Comparison of ENCODE assay signal across 19 cellular contexts in the genomic region with DNA sequence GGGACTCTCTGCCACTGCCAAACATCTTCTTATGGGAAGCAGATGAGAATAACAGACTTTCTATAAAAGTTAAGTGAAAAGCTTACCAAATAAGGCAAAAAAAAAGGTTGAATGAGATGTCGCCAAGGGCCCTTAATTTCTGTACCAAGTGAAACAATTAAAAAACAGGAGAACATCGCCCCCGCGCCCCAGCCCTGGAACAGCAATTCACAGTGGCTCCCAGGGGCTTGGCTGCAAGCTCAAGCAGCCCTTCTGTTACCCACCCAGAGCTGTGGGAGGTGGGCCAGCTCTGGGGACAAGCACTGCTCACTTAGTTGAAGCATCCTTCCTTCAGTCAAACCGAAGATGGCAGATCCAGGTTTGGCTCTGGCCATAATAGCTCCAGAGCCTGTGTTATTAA.
DNase-seq lines count a peak whose midpoint lies in the region; ATAC-seq, FAIRE-seq and TF ChIP-seq lines count a peak whose summit lies in the region.
"Had no signal": no experiment of that assay in that cellular context is flagged by ENCODE, and none has a peak within 500 bp of the region (broad histone marks: within the 10 kb centered on the region; RNA-seq: fewer than 3 reads in every experiment).

No MANE protein-coding gene starts in this region.

- ATAC-seq in GM21390 (IDR thresholded peaks at IDR 0.05; ENCODE audit: unreplicated experiment) = no peak
- no peak for ATAC-seq in stimulated activated naive CD8-positive, alpha-beta T cell treated with anti-CD3 and anti-CD28 coated beads, Interleukin-15, Interleukin-2, amounts not matched to agents 100 U/mL and 50 U/mL, for 24 hours
- ATAC-seq in GM21737 (IDR thresholded peaks at IDR 0.05; ENCODE audit: unreplicated experiment) = no peak
- ATAC-seq: GM12878 had no signal

- no peak overlapping the region for H3K4ac ChIP-seq in H1 (replicated peaks; ENCODE audit: insufficient read length, low read depth, low read length)

- peak; percentile 45 for DNase-seq in H7
- peak in 1 of 2 experiments; percentile 62 for DNase-seq in H1 (ENCODE audit: low read depth in 1 of 2, low spot score in 2 of 2)
- peak; percentile 38 for DNase-seq in iPS-NIHi7 (ENCODE audit: extremely low spot score)
- DNase-seq in HuH-7.5 (ENCODE audit: low spot score) = no peak
- DNase-seq in stimulated activated naive CD8-positive, alpha-beta T cell treated with anti-CD3 and anti-CD28 coated beads, Interleukin-15, Interleukin-2, amounts not matched to agents 100 U/mL and 50 U/mL, for 24 hours = no peak
- DNase-seq: BE2C; C1 segment of cervical spinal cord; CD4-positive, CD25-positive, alpha-beta regulatory T cell; CD8-positive, alpha-beta memory T cell; COR-L47; DMS 273 treated with DMSO at 0.1 percent for 48 hours; DMS53; DND-41; EL; GOT3; HCEC 1CT had no signal

- no peaks in the 10 kb centered on the region for H3K27me3 ChIP-seq in H7 (ENCODE audit: control insufficient read depth, insufficient read depth, low read length)
- no peaks in the 10 kb centered on the region for H3K27me3 ChIP-seq in H1 (replicated peaks in 1 of 4; ENCODE audit: control insufficient read depth in 3 of 4, extremely low read depth in 1 of 4, insufficient read depth in 3 of 4, low read length in 3 of 4)
- H3K27me3 ChIP-seq: BE2C had no signal

- H4K20me1 ChIP-seq in H1 (replicated peaks in 1 of 2; ENCODE audit: control insufficient read depth in 1 of 2, insufficient read depth in 2 of 2, low read length in 2 of 2) = no peaks in the 10 kb centered on the region

- no peak overlapping the region for H3K18ac ChIP-seq in H1 (ENCODE audit: extremely low read depth, low read length)

- no peak overlapping the region for H2BK12ac ChIP-seq in H1 (ENCODE audit: low read depth, low read length)

- H2AK5ac ChIP-seq in H1 (ENCODE audit: low read depth, low read length) = no peak overlapping the region

- no peak overlapping the region for H2BK5ac ChIP-seq in H1 (ENCODE audit: low read depth, low read length)

- no peak for FAIRE-seq in H1 (lab: Jason Lieb, UNC)
- FAIRE-seq: GM12878 had no signal

- no peak overlapping the region for H3K23ac ChIP-seq in H1 (ENCODE audit: insufficient read length)

- TF ChIP-seq RAD21 in H1 (IDR thresholded peaks at IDR 0.05 in 1 of 2, conservative IDR thresholded peaks at IDR 0.05 in 1 of 2; ENCODE audit: low read depth in 2 of 2, low read length in 2 of 2) = peak in 1 of 2 experiments; percentile 36; a peak in 3 of 4 replicates

- H4K8ac ChIP-seq in H1 (ENCODE audit: extremely low read depth, insufficient read depth, low read length) = no peak overlapping the region

- no peak overlapping the region for H2AFZ ChIP-seq in H1 (ENCODE audit: low read length)

- H2BK20ac ChIP-seq in H1 (ENCODE audit: low read length) = no peak overlapping the region

- CTCF ChIA-PET in H1 (lab: Charles Lee; ENCODE audit: partially characterized antibody) = interaction anchor here (0.7 to 5.0 kb wide), 22 partner anchors 9 to 513 kb away, joined by 3 to 25 read pairs (median 4); no protein-coding TSS in a partner anchor

- WGBS in H1 (ENCODE audit: extremely low coverage in 1 of 2, insufficient coverage in 1 of 2, insufficient read length in 1 of 2, insufficient replicate concordance in 2 of 2, low coverage in 1 of 2, low lambda C conversion rate in 2 of 2, missing lambda C conversion rate in 1 of 2), 2 experiments = 90% methylated on average over 5 of the region's 5 CpGs; no CpG with 5 or more reads in 1 of the 2 experiments

- peaks cover 0 to 4% (median 0%) of the 10 kb centered on the region in 4 experiments; a peak in 1 of 7 replicates for H3K4me1 ChIP-seq in H1 (replicated peaks in 1 of 4; ENCODE audit: control insufficient read depth in 3 of 4, insufficient read depth in 4 of 4, low read length in 3 of 4)
- H3K4me1 ChIP-seq: BE2C had no signal

- TF ChIP-seq EP300 in H1 (IDR thresholded peaks at IDR 0.05; ENCODE audit: borderline replicate concordance in 1 of 2, low read depth in 2 of 2, low read length in 2 of 2) = no peak

- H3K79me2 ChIP-seq in H1 (ENCODE audit: control insufficient read depth in 1 of 2, insufficient read depth in 2 of 2, low read length in 2 of 2) = no peaks in the 10 kb centered on the region

- no peaks in the 10 kb centered on the region for H3K9me3 ChIP-seq in H1 (ENCODE audit: insufficient read depth in 2 of 2, low read depth in 1 of 2, low read length in 1 of 2)
- H3K9me3 ChIP-seq: BE2C had no signal

- H3K27ac ChIP-seq in H1 (ENCODE audit: low read depth, low read length) = no peak overlapping the region

- TF ChIP-seq CTCF in H1 (IDR thresholded peaks at IDR 0.05; ENCODE audit: control extremely low read depth in 1 of 3, insufficient read depth in 1 of 3, low read depth in 1 of 3, low read length in 3 of 3) = peak in 2 of 3 experiments; percentile 23 to 42; a peak in 3 of 4 replicates

- no peaks in the 10 kb centered on the region for H3K36me3 ChIP-seq in H7 (replicated peaks; ENCODE audit: control insufficient read depth, insufficient read depth, low read length)
- H3K36me3 ChIP-seq in H1 (ENCODE audit: control insufficient read depth in 2 of 4, insufficient read depth in 4 of 4, low read length in 3 of 4) = no peaks in the 10 kb centered on the region
- H3K36me3 ChIP-seq: BE2C had no signal

- no peak overlapping the region for H4K91ac ChIP-seq in H1 (replicated peaks; ENCODE audit: insufficient read length, low read length)

- no peak for TF ChIP-seq POLR2A in H1 (IDR thresholded peaks at IDR 0.05; ENCODE audit: control extremely low read depth in 1 of 2, low read depth in 2 of 2, low read length in 2 of 2)

- no peak overlapping the region for H3K14ac ChIP-seq in H1 (ENCODE audit: insufficient read length)

- H3K9ac ChIP-seq in H1 (replicated peaks in 1 of 4; ENCODE audit: extremely low read depth in 1 of 4, low read depth in 3 of 4, low read length in 3 of 4) = no peak overlapping the region

- H2BK120ac ChIP-seq in H1 (replicated peaks; ENCODE audit: low read depth, low read length) = no peak overlapping the region

- no peak overlapping the region for H4K5ac ChIP-seq in H1 (ENCODE audit: insufficient read length, low read depth, low read length)

- H3K56ac ChIP-seq in H1 (replicated peaks; ENCODE audit: insufficient read length, low read depth, low read length) = no peak overlapping the region

- POLR2A ChIA-PET in H1 (lab: Charles Lee; ENCODE audit: partially characterized antibody) = interaction anchor here (1.1 kb wide), 1 partner anchor 9 kb away, joined by 3 read pairs; no protein-coding TSS in a partner anchor

- H3K4me2 ChIP-seq in H1 (ENCODE audit: insufficient read depth in 1 of 2, low read depth in 2 of 2, low read length in 2 of 2) = no peak overlapping the region

- H2BK15ac ChIP-seq in H1 (ENCODE audit: low read length) = no peak overlapping the region

- H3K4me3 ChIP-seq in H7 (ENCODE audit: insufficient read depth, low read depth, low read length) (no peak overlapping the region), H1 (ENCODE audit: extremely low read depth in 1 of 4, insufficient read depth in 2 of 4, low read depth in 3 of 4, low read length in 4 of 4) (no peak overlapping the region)
- H3K4me3 ChIP-seq: GM12878 had no signal

- no peaks in the 10 kb centered on the region for H3K23me2 ChIP-seq in H1 (ENCODE audit: low read depth, low read length)

- no peaks in the 10 kb centered on the region for H3K79me1 ChIP-seq in H1 (ENCODE audit: low read depth, low read length)

TF ChIP-seq in H1, 55 proteins besides CTCF, POLR2A, EP300 and RAD21:
- TF ChIP-seq NANOG (IDR thresholded peaks at IDR 0.05; ENCODE audit: insufficient read depth, low read depth, low read length, poor library complexity, severe bottlenecking) (no peak), KDM5A (IDR thresholded peaks at IDR 0.05; ENCODE audit: low read length) (no peak)
TF ChIP-seq in H1: peak in this region for 0.

Comparison
In these comparisons a context has a peak if more than half of its experiments do, and no peak if none do; other contexts are left out.
1. DNase-seq: peak in H7 (single experiment) and iPS-NIHi7 (single experiment); none in HuH-7.5 (single experiment) and stimulated activated naive CD8-positive, alpha-beta T cell treated with anti-CD3 and anti-CD28 coated beads, Interleukin-15, Interleukin-2, amounts not matched to agents 100 U/mL and 50 U/mL, for 24 hours (single experiment).